In genomic region chr11:77820565-77821348, GRCh38 we compare ENCODE assay signal across 1 cellular context.
TF ChIP-seq lines count a peak whose summit lies in the region.

TSS of gene AAMDC (plus strand) at chr11:77821144. CDS start at chr11:77842497, 21,353 bp downstream.
TSS of gene RSF1 (minus strand) at chr11:77820722. CDS start at chr11:77820714, 8 bp downstream.

TF ChIP-seq in K562, 482 proteins besides CTCF, POLR2A, EP300 and RAD21 (continued from another document and continues in another):
- TF ChIP-seq CEBPG (CRISPR knock-in tag; IDR thresholded peaks at IDR 0.05) = no peak
- no peak for TF ChIP-seq CEBPG (tag; conservative IDR thresholded peaks at IDR 0.05 in 1 of 2, IDR thresholded peaks at IDR 0.05 in 1 of 2)
- TF ChIP-seq HCFC1 (IDR thresholded peaks at IDR 0.05; ENCODE audit: low read depth, low read length) = peak; percentile 72
- no peak for TF ChIP-seq ZNF277 (CRISPR knock-in tag; IDR thresholded peaks at IDR 0.05; ENCODE audit: borderline replicate concordance)
- peak; percentile 95 for TF ChIP-seq RBFOX2 (IDR thresholded peaks at IDR 0.05; ENCODE audit: low read depth, low read length)
- no peak; a peak in 1 of 4 replicates for TF ChIP-seq KDM4B (IDR thresholded peaks at IDR 0.05; ENCODE audit: borderline replicate concordance in 2 of 2, low read depth in 1 of 2)
- no peak for TF ChIP-seq E2F3 (CRISPR knock-in tag; IDR thresholded peaks at IDR 0.05)
- no peak for TF ChIP-seq SRSF7 (optimal IDR thresholded peaks at IDR 0.05; ENCODE audit: low read depth, low read length)
- TF ChIP-seq HSF4 (CRISPR knock-in tag; IDR thresholded peaks at IDR 0.05; ENCODE audit: borderline replicate concordance) = no peak
- peak; percentile 61 for TF ChIP-seq ATF7 (IDR thresholded peaks at IDR 0.05)
- TF ChIP-seq ZNF121 (CRISPR knock-in tag; conservative IDR thresholded peaks at IDR 0.05) = no peak
- no peak for TF ChIP-seq SIRT6 (IDR thresholded peaks at IDR 0.05; ENCODE audit: low read depth, low read length)
- TF ChIP-seq TRIM25 (IDR thresholded peaks at IDR 0.05; ENCODE audit: borderline replicate concordance) = no peak
- no peak for TF ChIP-seq CREB1 (IDR thresholded peaks at IDR 0.05)
- peak; percentile 65; the same call in 1 of the 2 replicates for TF ChIP-seq CREB1 (CRISPR knock-in tag; IDR thresholded peaks at IDR 0.05)
- no peak for TF ChIP-seq GATA2 (CRISPR knock-in tag; IDR thresholded peaks at IDR 0.05)
- TF ChIP-seq HEY1 (CRISPR knock-in tag; IDR thresholded peaks at IDR 0.05; ENCODE audit: borderline replicate concordance) = no peak
- TF ChIP-seq SREBF1 (IDR thresholded peaks at IDR 0.05; ENCODE audit: borderline replicate concordance, low read depth, low read length) = no peak
- TF ChIP-seq SAFB (IDR thresholded peaks at IDR 0.05; ENCODE audit: borderline replicate concordance, low read depth, low read length) = no peak
- peak; percentile 90 for TF ChIP-seq SFPQ (IDR thresholded peaks at IDR 0.05; ENCODE audit: low read depth, low read length)
- TF ChIP-seq TEAD1 (CRISPR knock-in tag; IDR thresholded peaks at IDR 0.05) = no peak
- TF ChIP-seq ZNF696 (CRISPR knock-in tag; conservative IDR thresholded peaks at IDR 0.05) = no peak
- TF ChIP-seq HIVEP1 (CRISPR knock-in tag; IDR thresholded peaks at IDR 0.05) = no peak
- no peak for TF ChIP-seq RBM22 (IDR thresholded peaks at IDR 0.05; ENCODE audit: low read depth, low read length, poor library complexity, severe bottlenecking)
- TF ChIP-seq CTCFL (IDR thresholded peaks at IDR 0.05; ENCODE audit: borderline replicate concordance, insufficient read depth, low read depth, low read length, poor library complexity, severe bottlenecking) = peak; percentile 32
- TF ChIP-seq ZNF780A (CRISPR knock-in tag; IDR thresholded peaks at IDR 0.05) = no peak
- TF ChIP-seq TOE1 (IDR thresholded peaks at IDR 0.05; ENCODE audit: borderline replicate concordance) = peak; percentile 51; the same call in 1 of the 2 replicates
- no peak for TF ChIP-seq TOE1 (CRISPR knock-in tag; IDR thresholded peaks at IDR 0.05; ENCODE audit: borderline replicate concordance, low read depth)
- TF ChIP-seq LCOR (CRISPR knock-in tag; IDR thresholded peaks at IDR 0.05) = peak; percentile 78; the same call in 1 of the 2 replicates
- no peak for TF ChIP-seq MCM5 (IDR thresholded peaks at IDR 0.05; ENCODE audit: low read depth)
- peak; percentile 17; the same call in 1 of the 2 replicates for TF ChIP-seq CBX1 (IDR thresholded peaks at IDR 0.05; ENCODE audit: low read depth)
- TF ChIP-seq PATZ1 (CRISPR knock-in tag; IDR thresholded peaks at IDR 0.05; ENCODE audit: borderline replicate concordance) = no peak
- TF ChIP-seq ZNF507 (tag; conservative IDR thresholded peaks at IDR 0.05) = no peak
- no peak for TF ChIP-seq BDP1 (IDR thresholded peaks at IDR 0.05; ENCODE audit: insufficient read depth, insufficient read length)
- TF ChIP-seq MEF2A (IDR thresholded peaks at IDR 0.05; ENCODE audit: control insufficient read depth, low read depth, low read length) = no peak
- no peak for TF ChIP-seq POLR3A (IDR thresholded peaks at IDR 0.05; ENCODE audit: borderline replicate concordance, extremely low read depth, insufficient read depth, insufficient read length)
- no peak for TF ChIP-seq ATF4 (CRISPR knock-in tag; IDR thresholded peaks at IDR 0.05)
- TF ChIP-seq ZBTB34 (CRISPR knock-in tag; IDR thresholded peaks at IDR 0.05) = no peak
- TF ChIP-seq ZNF232 (CRISPR knock-in tag; IDR thresholded peaks at IDR 0.05) = no peak
- TF ChIP-seq ZNF140 (CRISPR knock-in tag; IDR thresholded peaks at IDR 0.05) = no peak
- TF ChIP-seq ZNF431 (CRISPR knock-in tag; IDR thresholded peaks at IDR 0.05) = no peak
- TF ChIP-seq RBBP5 (IDR thresholded peaks at IDR 0.05; ENCODE audit: borderline replicate concordance, insufficient read depth, low read length, poor library complexity, severe bottlenecking) = peak; percentile 84
- peak; percentile 60; the same call in 1 of the 2 replicates for TF ChIP-seq NBN (IDR thresholded peaks at IDR 0.05; ENCODE audit: low read depth)
- TF ChIP-seq CBFA2T3 (IDR thresholded peaks at IDR 0.05) = no peak
- no peak for TF ChIP-seq PREB (CRISPR knock-in tag; IDR thresholded peaks at IDR 0.05)
- peak; percentile 55 for TF ChIP-seq C11orf30 (IDR thresholded peaks at IDR 0.05; ENCODE audit: low read depth)
- TF ChIP-seq ZNF280B (CRISPR knock-in tag; IDR thresholded peaks at IDR 0.05) = no peak
- no peak for TF ChIP-seq BRF2 (IDR thresholded peaks at IDR 0.05; ENCODE audit: borderline replicate concordance, insufficient read depth, insufficient read length)
